8 cellular contexts compared by ENCODE assay signal in the genomic region with DNA sequence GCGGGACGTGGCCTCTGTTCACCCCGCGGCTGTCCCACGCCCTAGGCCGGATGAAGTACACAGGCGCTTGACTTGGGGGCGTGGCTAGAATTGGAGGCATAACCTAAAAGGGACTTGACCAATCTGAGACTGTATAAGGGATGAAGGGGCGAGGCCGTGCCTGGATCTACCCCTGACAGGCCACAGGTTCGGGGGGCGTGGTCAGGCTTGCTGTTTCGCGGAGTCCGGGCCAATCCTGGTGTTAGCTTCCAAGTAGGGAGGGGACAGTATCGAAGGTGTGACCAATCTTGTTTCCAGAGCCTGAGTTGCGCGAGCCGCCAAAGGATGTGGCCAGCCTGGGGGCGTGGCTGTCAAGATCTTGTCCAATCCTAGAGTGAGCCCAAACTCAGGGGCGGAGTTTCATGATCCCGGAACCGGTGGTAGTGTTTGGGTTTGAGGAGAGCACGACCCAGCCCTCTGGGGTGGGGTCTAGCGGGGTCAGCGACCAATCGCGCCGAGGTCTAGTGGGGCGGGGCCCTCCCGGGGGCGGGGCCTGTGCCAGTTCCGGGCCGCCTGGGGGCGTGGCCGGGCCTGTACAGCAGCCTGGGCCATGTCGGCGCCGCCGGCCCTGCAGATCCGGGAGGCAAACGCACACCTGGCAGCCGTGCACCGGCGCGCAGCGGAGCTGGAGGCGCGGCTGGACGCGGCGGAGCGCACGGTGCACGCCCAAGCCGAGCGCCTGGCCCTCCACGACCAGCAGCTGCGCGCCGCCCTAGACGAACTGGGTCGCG. TPM values are rescaled to one million over a fixed set of nuclear protein-coding genes. Genes with fewer than 3 reads are reported as not detected.
DNase-seq lines count a peak whose midpoint lies in the region; ATAC-seq and TF ChIP-seq lines count a peak whose summit lies in the region.

A gene with protein sequence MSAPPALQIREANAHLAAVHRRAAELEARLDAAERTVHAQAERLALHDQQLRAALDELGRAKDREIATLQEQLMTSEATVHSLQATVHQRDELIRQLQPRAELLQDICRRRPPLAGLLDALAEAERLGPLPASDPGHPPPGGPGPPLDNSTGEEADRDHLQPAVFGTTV (plus strand): TSS at position 571 of the 770 bp plus-strand sequence. CDS start 19 bp downstream, at position 590.

- H3K9me3 ChIP-seq in left lung: no peaks in the 10 kb centered on the region

- TF ChIP-seq CTCF in CD14-positive monocyte (IDR thresholded peaks at IDR 0.05): no peak
- no peak for TF ChIP-seq CTCF in left lung (IDR thresholded peaks at IDR 0.05)

- DNase-seq in CD14-positive monocyte (ENCODE audit: low spot score) (peak; percentile 100), NCI-H748 (lab: John Stamatoyannopoulos, UW; ENCODE audit: unreplicated experiment) (peak; percentile 99), dermis blood vessel endothelial cell (peak; percentile 100), left lung (peak; percentile 99 to 100)
- peak; percentile 100 for DNase-seq in activated CD4-positive, alpha-beta T cell treated with anti-CD3 and anti-CD28 coated beads, Interleukin-2, amount 50 U/mL, for 4 hours
- peak; percentile 100 for DNase-seq in stimulated activated CD4-positive, alpha-beta T cell treated with anti-CD3 and anti-CD28 coated beads, Interleukin-2, amount 100 ng/mL, for 4 hours (ENCODE audit: low read depth)

- H3K9me3 Mint-ChIP-seq in CD14-positive monocyte: peaks cover 0 to 3% (median 0%) of the 10 kb centered on the region in 7 donors

- H3K4me1 ChIP-seq in left lung: peaks cover 15 to 36% of the 10 kb centered on the region in 2 donors

- H3K4me3 Mint-ChIP-seq in CD14-positive monocyte: peak within 1 kb of the TSS; percentile 83 to 94

- H3K36me3 ChIP-seq in left lung: peaks cover 0 to 21% of the 10 kb centered on the region in 2 donors

- H3K27ac ChIP-seq in left lung: peak within 1 kb of the TSS; percentile 85 to 92

- ATAC-seq in GM19395 (IDR thresholded peaks at IDR 0.05; ENCODE audit: unreplicated experiment) (peak; percentile 89), HG03558 (IDR thresholded peaks at IDR 0.05; ENCODE audit: extremely low read depth, unreplicated experiment) (peak; percentile 66), left lung (peak; percentile 85)

- H3K4me1 Mint-ChIP-seq in CD14-positive monocyte: peaks cover 18% of the 10 kb centered on the region

- peaks cover 0 to 2% (median 0%) of the 10 kb centered on the region in 3 donors for H3K27me3 Mint-ChIP-seq in CD14-positive monocyte (ENCODE audit: low read depth in 3 of 3)

- peak within 1 kb of the TSS; percentile 80 to 98 for H3K4me3 ChIP-seq in left lung

- H3K36me3 Mint-ChIP-seq in CD14-positive monocyte: peaks cover 18 to 30% of the 10 kb centered on the region in 2 donors

- intact Hi-C loops in CD14-positive monocyte (cut with micrococcal nuclease) (loop anchor here (2.0 to 10.0 kb wide), 7 partner anchors 70 to 520 kb away; partner anchors contain the start of genes DUS3L (in 2 of the 2), RANBP3 (in 2 of the 2), HSD11B1L (in 1 of the 2) and KHSRP (in 1 of the 2)), left lung (cut with DNase I) (no loop called here)

- H3K27ac Mint-ChIP-seq in CD14-positive monocyte: peak within 1 kb of the TSS; percentile 95 to 99 (median 98)

- no peaks in the 10 kb centered on the region for H3K27me3 ChIP-seq in left lung

RNA-seq across cellular contexts. Expression of the gene that starts here (rescaled TPM):
- polyA plus RNA-seq in CD14-positive monocyte: 1 to 10 TPM; 3.1 to 4.3 TPM
- 6.0 and 8.5 TPM in 2 replicates for total RNA-seq in dermis blood vessel endothelial cell
- 1 to 10 TPM; 5.0 to 6.6 TPM for total RNA-seq in left lung

Comparison
In these comparisons a context has a peak if more than half of its experiments do, and no peak if none do; other contexts are left out.
1. Peak in every context shown above with its lines: DNase-seq, ATAC-seq, H3K4me3 ChIP-seq and H3K27ac ChIP-seq.
2. intact Hi-C loops: an anchor here in CD14-positive monocyte (2.0 to 10.0 kb wide); none called in left lung.